Comparison of ENCODE assay signal across 3 cellular contexts in the genomic region with DNA sequence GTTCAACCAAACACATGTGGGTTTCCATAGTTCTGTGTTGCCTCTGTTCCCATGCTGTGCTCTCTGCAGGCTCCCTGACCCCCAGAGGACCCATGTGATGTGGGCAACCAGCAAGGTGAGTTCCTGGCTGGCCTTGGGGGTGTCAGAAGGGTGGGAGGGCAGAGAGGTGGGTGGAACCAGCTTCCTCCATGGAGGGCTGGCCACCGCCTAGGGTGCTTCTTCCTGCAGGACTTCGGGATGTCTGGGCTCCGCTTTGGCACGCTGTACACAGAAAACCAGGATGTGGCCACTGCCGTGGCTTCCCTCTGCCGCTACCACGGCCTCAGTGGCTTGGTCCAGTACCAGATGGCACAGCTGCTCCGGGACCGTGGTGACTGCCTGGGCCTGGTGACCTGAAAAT.
TF ChIP-seq lines count a peak whose summit lies in the region.

No MANE protein-coding gene starts in this region.

TF ChIP-seq in IMR-90, 13 proteins besides CTCF, POLR2A, EP300 and RAD21:
- no peak for TF ChIP-seq USF2 (IDR thresholded peaks at IDR 0.05; ENCODE audit: low read depth, low read length)
- no peak for TF ChIP-seq CEBPB (IDR thresholded peaks at IDR 0.05; ENCODE audit: low read depth, low read length)
- TF ChIP-seq MAZ (IDR thresholded peaks at IDR 0.05; ENCODE audit: borderline replicate concordance, low read depth, low read length) = no peak
- no peak for TF ChIP-seq BHLHE40 (IDR thresholded peaks at IDR 0.05; ENCODE audit: low read depth, low read length)
- no peak for TF ChIP-seq CHD1 (IDR thresholded peaks at IDR 0.05; ENCODE audit: low read depth, low read length)
- TF ChIP-seq MXI1 (IDR thresholded peaks at IDR 0.05; ENCODE audit: borderline replicate concordance, low read depth, low read length) = no peak
- TF ChIP-seq ELK1 (IDR thresholded peaks at IDR 0.05; ENCODE audit: borderline replicate concordance, low read depth, low read length) = no peak
- TF ChIP-seq RFX5 (IDR thresholded peaks at IDR 0.05; ENCODE audit: low read depth, low read length) = no peak
- no peak for TF ChIP-seq NFE2L2 (IDR thresholded peaks at IDR 0.05; ENCODE audit: low read depth, low read length)
- TF ChIP-seq RCOR1 (IDR thresholded peaks at IDR 0.05; ENCODE audit: insufficient replicate concordance, low read length) = no peak
- TF ChIP-seq MAFK (IDR thresholded peaks at IDR 0.05; ENCODE audit: low read depth, low read length) = no peak
- TF ChIP-seq SMC3 (IDR thresholded peaks at IDR 0.05; ENCODE audit: low read depth, low read length) = no peak
TF ChIP-seq in IMR-90: peak in this region for 0.

TF ChIP-seq in H1, 55 proteins besides CTCF, POLR2A, EP300 and RAD21:
- TF ChIP-seq ZNF274 (IDR thresholded peaks at IDR 0.05; ENCODE audit: borderline replicate concordance, extremely low read depth, low read length) (no peak), TCF12 (IDR thresholded peaks at IDR 0.05; ENCODE audit: low read depth, low read length) (no peak), CEBPB (IDR thresholded peaks at IDR 0.05; ENCODE audit: low read depth, low read length) (no peak), CREB1 (IDR thresholded peaks at IDR 0.05) (no peak), RXRA (IDR thresholded peaks at IDR 0.05; ENCODE audit: insufficient read depth, low read depth, low read length) (no peak), HDAC6 (IDR thresholded peaks at IDR 0.05; ENCODE audit: low read depth, low read length) (no peak), MAX (IDR thresholded peaks at IDR 0.05) (no peak)
- TF ChIP-seq, protein P1, sequence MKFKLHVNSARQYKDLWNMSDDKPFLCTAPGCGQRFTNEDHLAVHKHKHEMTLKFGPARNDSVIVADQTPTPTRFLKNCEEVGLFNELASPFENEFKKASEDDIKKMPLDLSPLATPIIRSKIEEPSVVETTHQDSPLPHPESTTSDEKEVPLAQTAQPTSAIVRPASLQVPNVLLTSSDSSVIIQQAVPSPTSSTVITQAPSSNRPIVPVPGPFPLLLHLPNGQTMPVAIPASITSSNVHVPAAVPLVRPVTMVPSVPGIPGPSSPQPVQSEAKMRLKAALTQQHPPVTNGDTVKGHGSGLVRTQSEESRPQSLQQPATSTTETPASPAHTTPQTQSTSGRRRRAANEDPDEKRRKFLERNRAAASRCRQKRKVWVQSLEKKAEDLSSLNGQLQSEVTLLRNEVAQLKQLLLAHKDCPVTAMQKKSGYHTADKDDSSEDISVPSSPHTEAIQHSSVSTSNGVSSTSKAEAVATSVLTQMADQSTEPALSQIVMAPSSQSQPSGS (IDR thresholded peaks at IDR 0.05; ENCODE audit: low read length) = no peak

TF ChIP-seq in SK-N-SH treated with all-trans-retinoic acid at 6 μM for 48 hours, 23 proteins besides CTCF, POLR2A, EP300 and RAD21:
- TF ChIP-seq, protein P2, sequence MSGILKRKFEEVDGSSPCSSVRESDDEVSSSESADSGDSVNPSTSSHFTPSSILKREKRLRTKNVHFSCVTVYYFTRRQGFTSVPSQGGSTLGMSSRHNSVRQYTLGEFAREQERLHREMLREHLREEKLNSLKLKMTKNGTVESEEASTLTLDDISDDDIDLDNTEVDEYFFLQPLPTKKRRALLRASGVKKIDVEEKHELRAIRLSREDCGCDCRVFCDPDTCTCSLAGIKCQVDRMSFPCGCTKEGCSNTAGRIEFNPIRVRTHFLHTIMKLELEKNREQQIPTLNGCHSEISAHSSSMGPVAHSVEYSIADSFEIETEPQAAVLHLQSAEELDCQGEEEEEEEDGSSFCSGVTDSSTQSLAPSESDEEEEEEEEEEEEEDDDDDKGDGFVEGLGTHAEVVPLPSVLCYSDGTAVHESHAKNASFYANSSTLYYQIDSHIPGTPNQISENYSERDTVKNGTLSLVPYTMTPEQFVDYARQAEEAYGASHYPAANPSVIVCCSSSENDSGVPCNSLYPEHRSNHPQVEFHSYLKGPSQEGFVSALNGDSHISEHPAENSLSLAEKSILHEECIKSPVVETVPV (CRISPR knock-in tag; IDR thresholded peaks at IDR 0.05) = no peak
- TF ChIP-seq CREB5 (CRISPR knock-in tag; IDR thresholded peaks at IDR 0.05; ENCODE audit: low read depth) (no peak), SNAI2 (CRISPR knock-in tag; IDR thresholded peaks at IDR 0.05) (no peak), ZNF565 (CRISPR knock-in tag; conservative IDR thresholded peaks at IDR 0.05; ENCODE audit: low read depth) (no peak), ZNF8 (CRISPR knock-in tag; IDR thresholded peaks at IDR 0.05) (no peak), POU6F1 (CRISPR knock-in tag; IDR thresholded peaks at IDR 0.05; ENCODE audit: borderline replicate concordance, low read depth) (no peak), PPARA (CRISPR knock-in tag; IDR thresholded peaks at IDR 0.05; ENCODE audit: borderline replicate concordance) (no peak), ARNTL (CRISPR knock-in tag; IDR thresholded peaks at IDR 0.05; ENCODE audit: borderline replicate concordance, low read depth) (no peak), BACH2 (CRISPR knock-in tag; IDR thresholded peaks at IDR 0.05; ENCODE audit: borderline replicate concordance) (no peak), OSR1 (CRISPR knock-in tag; IDR thresholded peaks at IDR 0.05) (no peak), TCF4 (CRISPR knock-in tag; IDR thresholded peaks at IDR 0.05; ENCODE audit: borderline replicate concordance) (no peak), GLIS3 (CRISPR knock-in tag; IDR thresholded peaks at IDR 0.05) (no peak), ISL1 (CRISPR knock-in tag; IDR thresholded peaks at IDR 0.05) (no peak), ZC3H10 (CRISPR knock-in tag; IDR thresholded peaks at IDR 0.05) (no peak), TOX (CRISPR knock-in tag; IDR thresholded peaks at IDR 0.05; ENCODE audit: borderline replicate concordance) (no peak), ZFP30 (CRISPR knock-in tag; IDR thresholded peaks at IDR 0.05) (no peak), ZNF70 (CRISPR knock-in tag; IDR thresholded peaks at IDR 0.05) (no peak), ESRRG (CRISPR knock-in tag; IDR thresholded peaks at IDR 0.05) (no peak)
- TF ChIP-seq, protein P3, sequence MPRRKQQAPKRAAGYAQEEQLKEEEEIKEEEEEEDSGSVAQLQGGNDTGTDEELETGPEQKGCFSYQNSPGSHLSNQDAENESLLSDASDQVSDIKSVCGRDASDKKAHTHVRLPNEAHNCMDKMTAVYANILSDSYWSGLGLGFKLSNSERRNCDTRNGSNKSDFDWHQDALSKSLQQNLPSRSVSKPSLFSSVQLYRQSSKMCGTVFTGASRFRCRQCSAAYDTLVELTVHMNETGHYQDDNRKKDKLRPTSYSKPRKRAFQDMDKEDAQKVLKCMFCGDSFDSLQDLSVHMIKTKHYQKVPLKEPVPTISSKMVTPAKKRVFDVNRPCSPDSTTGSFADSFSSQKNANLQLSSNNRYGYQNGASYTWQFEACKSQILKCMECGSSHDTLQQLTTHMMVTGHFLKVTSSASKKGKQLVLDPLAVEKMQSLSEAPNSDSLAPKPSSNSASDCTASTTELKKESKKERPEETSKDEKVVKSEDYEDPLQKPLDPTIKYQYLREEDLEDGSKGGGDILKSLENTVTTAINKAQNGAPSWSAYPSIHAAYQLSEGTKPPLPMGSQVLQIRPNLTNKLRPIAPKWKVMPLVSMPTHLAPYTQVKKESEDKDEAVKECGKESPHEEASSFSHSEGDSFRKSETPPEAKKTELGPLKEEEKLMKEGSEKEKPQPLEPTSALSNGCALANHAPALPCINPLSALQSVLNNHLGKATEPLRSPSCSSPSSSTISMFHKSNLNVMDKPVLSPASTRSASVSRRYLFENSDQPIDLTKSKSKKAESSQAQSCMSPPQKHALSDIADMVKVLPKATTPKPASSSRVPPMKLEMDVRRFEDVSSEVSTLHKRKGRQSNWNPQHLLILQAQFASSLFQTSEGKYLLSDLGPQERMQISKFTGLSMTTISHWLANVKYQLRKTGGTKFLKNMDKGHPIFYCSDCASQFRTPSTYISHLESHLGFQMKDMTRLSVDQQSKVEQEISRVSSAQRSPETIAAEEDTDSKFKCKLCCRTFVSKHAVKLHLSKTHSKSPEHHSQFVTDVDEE (CRISPR knock-in tag; IDR thresholded peaks at IDR 0.05) = no peak
- TF ChIP-seq, protein P4, sequence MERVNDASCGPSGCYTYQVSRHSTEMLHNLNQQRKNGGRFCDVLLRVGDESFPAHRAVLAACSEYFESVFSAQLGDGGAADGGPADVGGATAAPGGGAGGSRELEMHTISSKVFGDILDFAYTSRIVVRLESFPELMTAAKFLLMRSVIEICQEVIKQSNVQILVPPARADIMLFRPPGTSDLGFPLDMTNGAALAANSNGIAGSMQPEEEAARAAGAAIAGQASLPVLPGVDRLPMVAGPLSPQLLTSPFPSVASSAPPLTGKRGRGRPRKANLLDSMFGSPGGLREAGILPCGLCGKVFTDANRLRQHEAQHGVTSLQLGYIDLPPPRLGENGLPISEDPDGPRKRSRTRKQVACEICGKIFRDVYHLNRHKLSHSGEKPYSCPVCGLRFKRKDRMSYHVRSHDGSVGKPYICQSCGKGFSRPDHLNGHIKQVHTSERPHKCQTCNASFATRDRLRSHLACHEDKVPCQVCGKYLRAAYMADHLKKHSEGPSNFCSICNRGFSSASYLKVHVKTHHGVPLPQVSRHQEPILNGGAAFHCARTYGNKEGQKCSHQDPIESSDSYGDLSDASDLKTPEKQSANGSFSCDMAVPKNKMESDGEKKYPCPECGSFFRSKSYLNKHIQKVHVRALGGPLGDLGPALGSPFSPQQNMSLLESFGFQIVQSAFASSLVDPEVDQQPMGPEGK (CRISPR knock-in tag; IDR thresholded peaks at IDR 0.05; ENCODE audit: borderline replicate concordance) = no peak
